ENCODE assay signal across 9 cellular contexts in the genomic region with DNA sequence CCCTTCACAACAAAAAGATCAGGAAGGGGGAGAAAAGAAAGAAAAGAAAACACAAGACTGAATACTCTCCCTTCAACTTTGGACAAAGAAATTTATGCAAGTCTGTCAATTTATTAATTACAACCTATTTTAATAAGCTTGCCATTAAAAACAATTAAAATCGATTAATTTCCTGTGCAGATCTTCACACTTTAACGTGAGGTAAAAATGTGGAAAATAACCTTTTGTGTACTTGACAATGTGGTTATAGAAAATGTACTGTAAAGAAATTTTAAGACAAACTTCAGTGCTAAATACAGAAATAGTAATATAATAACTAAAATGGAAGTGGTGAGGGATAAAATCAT. TPM values are rescaled to one million over a fixed set of nuclear protein-coding genes. Genes with fewer than 3 reads are reported as not detected.
DNase-seq lines count a peak whose midpoint lies in the region; ATAC-seq, FAIRE-seq and TF ChIP-seq lines count a peak whose summit lies in the region.
"Had no signal": no experiment of that assay in that cellular context is flagged by ENCODE, and none has a peak within 500 bp of the region (broad histone marks: within the 10 kb centered on the region; RNA-seq: fewer than 3 reads in every experiment).

No MANE protein-coding gene starts in this region.

- H3K9me3 ChIP-seq in endothelial cell of umbilical vein (replicated peaks; ENCODE audit: control insufficient read depth, insufficient read depth, low read length) (no peaks in the 10 kb centered on the region), gastrocnemius medialis (no peaks in the 10 kb centered on the region)

- no peak overlapping the region for H2AFZ ChIP-seq in endothelial cell of umbilical vein (ENCODE audit: low read depth, low read length)

- H3K27ac ChIP-seq in RWPE1 (no peak overlapping the region), endothelial cell of umbilical vein (ENCODE audit: insufficient read depth, low read depth, low read length) (no peak overlapping the region), gastrocnemius medialis (peak overlapping the region in 1 of 4 donors; percentile 98)

- no peaks in the 10 kb centered on the region for H4K20me1 ChIP-seq in endothelial cell of umbilical vein (replicated peaks; ENCODE audit: control insufficient read depth, extremely low read depth, insufficient read depth, low read length)

- POLR2A ChIA-PET in RWPE1 (lab: Yijun Ruan, JAX; ENCODE audit: low non-redundant PET) (no interaction called here), endothelial cell of umbilical vein (lab: Charles Lee) (interaction anchor here (1.5 kb wide), 1 partner anchor 59 kb away, joined by 11 read pairs; the partner anchor contains the start of gene FOCAD)

- no peak for TF ChIP-seq POLR2A in endothelial cell of umbilical vein (IDR thresholded peaks at IDR 0.05; ENCODE audit: low read depth, low read length)
- TF ChIP-seq POLR2A in gastrocnemius medialis (IDR thresholded peaks at IDR 0.05): no peak

- H3K36me3 ChIP-seq in endothelial cell of umbilical vein (ENCODE audit: control insufficient read depth in 2 of 2, extremely low read depth in 1 of 2, insufficient read depth in 2 of 2, low read length in 2 of 2) (no peaks in the 10 kb centered on the region), gastrocnemius medialis (no peaks in the 10 kb centered on the region)

- dilution Hi-C loops in endothelial cell of umbilical vein (cut with MboI; ENCODE audit: extremely low pct_ligation_motif_present, low sequenced_read_pairs): no loop called here

- intact Hi-C loops in endothelial cell of umbilical vein (cut with micrococcal nuclease): no loop called here
- intact Hi-C loops in gastrocnemius medialis (cut with DNase I; ENCODE audit: low total_unique reads): no loop called here

- peak overlapping the region in 2 of 3 experiments; percentile 29 to 81 for H3K4me3 ChIP-seq in endothelial cell of umbilical vein (replicated peaks in 1 of 3; ENCODE audit: insufficient read depth in 1 of 3, low read depth in 1 of 3, low read length in 3 of 3)
- peak overlapping the region in 3 of 4 donors; percentile 91 to 99 (median 93) for H3K4me3 ChIP-seq in gastrocnemius medialis

- in situ Hi-C loops in gastrocnemius medialis (cut with MboI; ENCODE audit: low sequenced_read_pairs in 4 of 4): loop anchor here in 3 of 4 donors (5.0 to 10.0 kb wide), 6 partner anchors 60 to 320 kb away; partner anchors contain the start of gene FOCAD (in 1 of the 3)

- H3K4me1 ChIP-seq in endothelial cell of umbilical vein (ENCODE audit: control insufficient read depth, extremely low read depth, insufficient read depth, low read length): peaks cover 13% of the 10 kb centered on the region
- H3K4me1 ChIP-seq in gastrocnemius medialis: peaks cover 8 to 9% of the 10 kb centered on the region in 2 donors

- no TSS peak for BruUV-seq in endothelial cell of umbilical vein (replicated peaks; lab: Mats Ljungman, UMichigan)

- TF ChIP-seq CTCF in RWPE1 (conservative IDR thresholded peaks at IDR 0.05; ENCODE audit: low read depth): peak; percentile 75
- TF ChIP-seq CTCF in endothelial cell of umbilical vein (IDR thresholded peaks at IDR 0.05; ENCODE audit: extremely low read depth in 1 of 2, insufficient read depth in 1 of 2, low read depth in 1 of 2, low read length in 2 of 2): no peak
- TF ChIP-seq CTCF in gastrocnemius medialis (IDR thresholded peaks at IDR 0.05 in 4 of 5, conservative IDR thresholded peaks at IDR 0.05 in 1 of 5): peak in 1 of 5 experiments; percentile 4

- H3K9me1 ChIP-seq in endothelial cell of umbilical vein (replicated peaks; ENCODE audit: control insufficient read depth, extremely low read depth, insufficient read depth, low read length): no peaks in the 10 kb centered on the region

- no peak overlapping the region for H3K9ac ChIP-seq in endothelial cell of umbilical vein (replicated peaks; ENCODE audit: extremely low read depth, insufficient read depth, low read length)

- H3K4me2 ChIP-seq in endothelial cell of umbilical vein (ENCODE audit: insufficient read depth, low read length): peak overlapping the region; percentile 95

- H3K27me3 ChIP-seq in endothelial cell of umbilical vein (ENCODE audit: control insufficient read depth in 2 of 2, insufficient read depth in 2 of 2, low read length in 2 of 2) (no peaks in the 10 kb centered on the region), gastrocnemius medialis (no peaks in the 10 kb centered on the region)

- CTCF ChIA-PET in RWPE1 (lab: Yijun Ruan, JAX) (interaction anchor here (0.5 to 1.3 kb wide), 10 partner anchors 10 to 628 kb away, joined by 3 to 7 read pairs (median 4); partner anchors contain the start of gene FOCAD), endothelial cell of umbilical vein (lab: Charles Lee) (interaction anchor here (0.7 to 6.1 kb wide), 40 partner anchors 10 to 486 kb away, joined by 3 to 153 read pairs (median 4); partner anchors contain the start of gene FOCAD)

- DNase-seq in NCI-H2081 treated with DMSO at 0.1 percent for 48 hours (lab: John Stamatoyannopoulos, UW) (peak; percentile 47), NCI-H2081 (lab: John Stamatoyannopoulos, UW) (no peak), RWPE1 (ENCODE audit: low spot score) (no peak), endothelial cell of umbilical vein (ENCODE audit: low read depth, low spot score) (no peak), gastrocnemius medialis (no peak), CD1c-positive myeloid dendritic cell (ENCODE audit: extremely low spot score) (no peak), RCC 7860 (ENCODE audit: low spot score) (no peak)
- DNase-seq in stimulated activated CD4-positive, alpha-beta T cell treated with anti-CD3 and anti-CD28 coated beads, Interleukin-4, amount 100 ng/mL, for 4 hours: no peak
- DNase-seq: 8988T had no signal

- no peak for FAIRE-seq in endothelial cell of umbilical vein (lab: Jason Lieb, UNC)
- no peak for FAIRE-seq in RCC 7860 (lab: Jason Lieb, UNC)

- H3K79me2 ChIP-seq in endothelial cell of umbilical vein (ENCODE audit: control insufficient read depth, insufficient read depth, low read length): no peaks in the 10 kb centered on the region

- ATAC-seq in gastrocnemius medialis: no peak

TF ChIP-seq in endothelial cell of umbilical vein, 7 proteins besides CTCF, POLR2A, EP300 and RAD21:
- TF ChIP-seq GATA2 (IDR thresholded peaks at IDR 0.05; ENCODE audit: insufficient read depth, insufficient read length, low read depth, low read length) (no peak), JUN (IDR thresholded peaks at IDR 0.05; ENCODE audit: borderline replicate concordance, insufficient read depth, insufficient read length, low read depth) (no peak)
TF ChIP-seq in endothelial cell of umbilical vein: peak in this region for 0.

RNA-seq across cellular contexts. Expression of gene MLLT3, which starts 2.7 kb away (rescaled TPM):
- 10.0 and 11.1 TPM in 2 replicates for total RNA-seq in endothelial cell of umbilical vein
- polyA plus RNA-seq in endothelial cell of umbilical vein: 5.7 and 6.1 TPM in 2 replicates
- polyA plus RNA-seq in endothelial cell of umbilical vein (2011; cell fraction: cytosol; rRNA removed): 8.0 and 9.7 TPM in 2 replicates
- polyA plus RNA-seq in endothelial cell of umbilical vein (2011; cell fraction: nucleus; rRNA removed): 6.0 and 6.7 TPM in 2 replicates
- polyA plus RNA-seq in endothelial cell of umbilical vein (2012): 6.8 and 10.5 TPM in 2 replicates
- polyA minus RNA-seq in endothelial cell of umbilical vein: 10.4 and 13.6 TPM in 2 replicates
- polyA minus RNA-seq in endothelial cell of umbilical vein (2011; cell fraction: cytosol; rRNA and poly(A)+ RNA removed): 19.8 TPM
- 10.7 and 12.3 TPM in 2 replicates for polyA minus RNA-seq in endothelial cell of umbilical vein (2011; cell fraction: nucleus; rRNA and poly(A)+ RNA removed)
- 1 to 10 TPM; 4.0 to 6.4 (median 4.5) TPM for total RNA-seq in gastrocnemius medialis

RNA-seq across cellular contexts. Expression of gene FOCAD, which starts 59.1 kb away (rescaled TPM):
- total RNA-seq in endothelial cell of umbilical vein (59.4 and 66.9 TPM in 2 replicates), gastrocnemius medialis (10 to 100 TPM; 19.5 to 36.0 (median 28.6) TPM)
- polyA plus RNA-seq in endothelial cell of umbilical vein: 26.7 and 27.7 TPM in 2 replicates
- 31.7 and 32.3 TPM in 2 replicates for polyA plus RNA-seq in endothelial cell of umbilical vein (2011; cell fraction: cytosol; rRNA removed)
- polyA plus RNA-seq in endothelial cell of umbilical vein (2011; cell fraction: nucleus; rRNA removed): 86.0 and 90.1 TPM in 2 replicates
- polyA plus RNA-seq in endothelial cell of umbilical vein (2012): 47.6 and 61.4 TPM in 2 replicates
- polyA minus RNA-seq in endothelial cell of umbilical vein: 196 and 222 TPM in 2 replicates
- 26.6 TPM for polyA minus RNA-seq in endothelial cell of umbilical vein (2011; cell fraction: cytosol; rRNA and poly(A)+ RNA removed)
- 215 and 380 TPM in 2 replicates for polyA minus RNA-seq in endothelial cell of umbilical vein (2011; cell fraction: nucleus; rRNA and poly(A)+ RNA removed)
